ENCODE assay signal across 22 cellular contexts in the genomic region with DNA sequence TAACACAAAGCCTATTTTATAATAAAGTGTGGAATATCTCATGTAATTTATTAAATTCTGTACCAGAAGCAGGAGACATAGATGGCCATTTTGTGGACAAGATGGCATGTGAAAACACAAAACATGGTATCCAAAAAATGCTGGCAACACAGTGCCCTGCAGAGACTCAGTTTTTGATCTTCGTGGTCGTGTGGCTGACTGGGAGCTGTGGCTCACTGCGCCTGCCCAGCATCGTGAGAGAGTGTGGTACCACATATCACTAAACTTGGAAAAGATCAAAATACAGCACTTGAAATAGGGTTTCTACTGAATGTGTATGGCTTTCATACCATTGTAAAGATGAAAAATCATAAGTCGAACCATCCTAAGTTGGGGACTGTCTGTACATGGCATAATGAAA. TPM values are rescaled to one million over a fixed set of nuclear protein-coding genes. Genes with fewer than 3 reads are reported as not detected.
DNase-seq lines count a peak whose midpoint lies in the region; ATAC-seq and TF ChIP-seq lines count a peak whose summit lies in the region.
"Had no signal": no experiment of that assay in that cellular context is flagged by ENCODE, and none has a peak within 500 bp of the region (broad histone marks: within the 10 kb centered on the region; RNA-seq: fewer than 3 reads in every experiment).

No MANE protein-coding gene starts in this region.

- H3K14ac ChIP-seq in IMR-90 (replicated peaks; ENCODE audit: low read depth, low read length): no peak overlapping the region

- no peak for TF ChIP-seq RAD21 in IMR-90 (IDR thresholded peaks at IDR 0.05; ENCODE audit: low read length)

- no peak overlapping the region for H2AK9ac ChIP-seq in IMR-90 (replicated peaks; ENCODE audit: low read depth, low read length, poor library complexity)

- no peak overlapping the region for H3K56ac ChIP-seq in IMR-90 (ENCODE audit: extremely low read depth, insufficient read depth, low read length)

- H3K27ac ChIP-seq in mammary epithelial cell (ENCODE audit: insufficient read depth, low read depth, low read length): peak overlapping the region; percentile 100
- no peak overlapping the region for H3K27ac ChIP-seq in breast epithelium
- no peak overlapping the region for H3K27ac ChIP-seq in IMR-90 (ENCODE audit: insufficient read depth, low read length)
- H3K27ac ChIP-seq: ascending aorta, tibial nerve had no signal

- no peak overlapping the region for H3K4me3 ChIP-seq in mammary epithelial cell (replicated peaks in 1 of 3; ENCODE audit: insufficient read depth in 1 of 3, low read depth in 2 of 3, low read length in 3 of 3)
- H3K4me3 ChIP-seq in breast epithelium: no peak overlapping the region
- no peak overlapping the region for H3K4me3 ChIP-seq in IMR-90 (ENCODE audit: insufficient read depth, low read depth, low read length)
- H3K4me3 ChIP-seq: ascending aorta, lung, tibial nerve had no signal

- peaks cover 20% of the 10 kb centered on the region for H3K4me1 Mint-ChIP-seq in T-helper 17 cell
- peaks cover 43% of the 10 kb centered on the region for H3K4me1 Mint-ChIP-seq in stimulated activated effector memory CD8-positive, alpha-beta T cell treated with anti-CD3 and anti-CD28 coated beads, Interleukin-12 subunit alpha, Interleukin-12 subunit beta, amount 100 ng/mL, for 72 hours

- H3K4ac ChIP-seq in IMR-90 (ENCODE audit: low read depth, low read length): peak overlapping the region; percentile 20; the same call in 1 of the 2 replicates

- no peak overlapping the region for H3K4me3 Mint-ChIP-seq in T-helper 17 cell
- peak overlapping the region; percentile 14 for H3K4me3 Mint-ChIP-seq in stimulated activated effector memory CD8-positive, alpha-beta T cell treated with anti-CD3 and anti-CD28 coated beads, Interleukin-12 subunit alpha, Interleukin-12 subunit beta, amount 100 ng/mL, for 72 hours
- H3K4me3 Mint-ChIP-seq: dendritic cell treated with granulocyte-macrophage colony-stimulating factor and Interleukin-4, amounts not matched to agents 40 ng/mL and 50 ng/mL, for 4 days had no signal

- no peaks in the 10 kb centered on the region for H3K36me3 Mint-ChIP-seq in T-helper 17 cell (ENCODE audit: low read depth)
- H3K36me3 Mint-ChIP-seq in stimulated activated effector memory CD8-positive, alpha-beta T cell treated with anti-CD3 and anti-CD28 coated beads, Interleukin-12 subunit alpha, Interleukin-12 subunit beta, amount 100 ng/mL, for 72 hours: peaks cover 14% of the 10 kb centered on the region

- CTCF ChIA-PET in mammary epithelial cell (lab: Charles Lee; ENCODE audit: low non-redundant PET) (no interaction called here), IMR-90 (lab: Yijun Ruan, JAX) (interaction anchor here (0.8 kb wide), 1 partner anchor 90 kb away, joined by 3 read pairs; no protein-coding TSS in a partner anchor)

- H4K20me1 ChIP-seq in mammary epithelial cell (ENCODE audit: insufficient read depth, low read length): no peaks in the 10 kb centered on the region
- H4K20me1 ChIP-seq in IMR-90 (ENCODE audit: insufficient read depth, low read length): 0 out of 2 replicates have a peak, but pooled peaks cover 3% of the 10 kb centered on the region

- no peak overlapping the region for H3K18ac ChIP-seq in IMR-90 (ENCODE audit: low read depth, low read length)

- no peak for ATAC-seq in IMR-90 (ENCODE audit: low read depth)
- ATAC-seq in T-helper 17 cell: no peak
- no peak for ATAC-seq in stimulated activated effector memory CD8-positive, alpha-beta T cell treated with anti-CD3 and anti-CD28 coated beads, Interleukin-12 subunit alpha, Interleukin-12 subunit beta, amount 100 ng/mL, for 72 hours
- no peak for ATAC-seq in GM21360 (IDR thresholded peaks at IDR 0.05; ENCODE audit: unreplicated experiment)
- ATAC-seq: sciatic nerve had no signal

- no peak overlapping the region; the same call in 1 of the 2 replicates for H2BK20ac ChIP-seq in IMR-90 (ENCODE audit: low read depth, low read length)

- H4K5ac ChIP-seq in IMR-90 (ENCODE audit: low read depth, low read length): no peak overlapping the region

- H3K27me3 ChIP-seq in mammary epithelial cell (ENCODE audit: insufficient read depth, low read length): no peaks in the 10 kb centered on the region
- no peaks in the 10 kb centered on the region for H3K27me3 ChIP-seq in breast epithelium
- no peaks in the 10 kb centered on the region for H3K27me3 ChIP-seq in IMR-90 (ENCODE audit: control insufficient read depth, insufficient read depth, low read length)
- H3K27me3 ChIP-seq: ascending aorta, tibial nerve had no signal

- POLR2A ChIA-PET in IMR-90 (lab: Charles Lee; ENCODE audit: unreplicated experiment): no interaction called here

- no peak overlapping the region for H2BK5ac ChIP-seq in IMR-90 (ENCODE audit: low read depth, low read length, poor library complexity, severe bottlenecking)

- H2AFZ ChIP-seq in mammary epithelial cell (ENCODE audit: low read depth, low read length) (peak overlapping the region; percentile 18), IMR-90 (replicated peaks; ENCODE audit: low read length, poor library complexity) (no peak overlapping the region)

- no peak overlapping the region for H3K9ac ChIP-seq in mammary epithelial cell (ENCODE audit: insufficient read depth, low read length)
- H3K9ac ChIP-seq in IMR-90 (ENCODE audit: low read depth, low read length): no peak overlapping the region

- H2AK5ac ChIP-seq in IMR-90 (ENCODE audit: low read depth, low read length): peak overlapping the region; percentile 61

- no peaks in the 10 kb centered on the region for H3K79me1 ChIP-seq in IMR-90 (ENCODE audit: low read depth in 1 of 2, low read length in 2 of 2)

- intact Hi-C loops in mammary epithelial cell (cut with micrococcal nuclease) (loop anchor here (2.0 to 10.0 kb wide), 3 partner anchors 76 to 362 kb away; no protein-coding TSS in a partner anchor), breast epithelium (cut with DNase I; ENCODE audit: low total_unique reads) (loop anchor here (5.0 kb wide), 1 partner anchor 86 kb away; no protein-coding TSS in a partner anchor), IMR-90 (cut with micrococcal nuclease) (loop anchor here (5.0 kb wide), 1 partner anchor 91 kb away; no protein-coding TSS in a partner anchor)

- no peaks in the 10 kb centered on the region for H3K79me2 ChIP-seq in mammary epithelial cell (ENCODE audit: insufficient read depth, low read length)

- WGBS in mammary epithelial cell (ENCODE audit: low coverage, missing lambda C conversion rate): 90% methylated on average over 5 of the region's 5 CpGs
- no CpG with 5 or more reads among the region's 5 CpGs for WGBS in IMR-90 (ENCODE audit: extremely low coverage in 2 of 2, insufficient read length in 1 of 2), 2 experiments

- no peak overlapping the region for H3K23ac ChIP-seq in IMR-90 (ENCODE audit: low read depth, low read length)

- no peak overlapping the region for H4K91ac ChIP-seq in IMR-90 (ENCODE audit: insufficient read depth, low read depth, low read length)

- no peaks in the 10 kb centered on the region for H3K9me1 ChIP-seq in IMR-90 (ENCODE audit: insufficient read depth, low read length)

- dilution Hi-C loops in mammary epithelial cell (cut with HindIII; ENCODE audit: low sequenced_read_pairs): no loop called here
- dilution Hi-C loops in IMR-90 (cut with HindIII; ENCODE audit: low sequenced_read_pairs, unreplicated experiment): no loop called here

- H2BK15ac ChIP-seq in IMR-90 (ENCODE audit: low read depth, low read length): no peak overlapping the region

- peak overlapping the region; percentile 61 for H3K4me2 ChIP-seq in mammary epithelial cell (ENCODE audit: insufficient read depth, low read depth, low read length)
- no peak overlapping the region for H3K4me2 ChIP-seq in IMR-90 (ENCODE audit: low read depth, low read length)

- no peaks in the 10 kb centered on the region for H3K36me3 ChIP-seq in mammary epithelial cell (ENCODE audit: insufficient read depth, low read length)
- H3K36me3 ChIP-seq in breast epithelium: no peaks in the 10 kb centered on the region
- no peaks in the 10 kb centered on the region for H3K36me3 ChIP-seq in IMR-90 (ENCODE audit: control insufficient read depth, insufficient read depth, low read length)
- H3K36me3 ChIP-seq: ascending aorta, tibial nerve had no signal

- no peak overlapping the region for H4K8ac ChIP-seq in IMR-90 (ENCODE audit: low read depth in 2 of 2, low read length in 2 of 2)

- peak overlapping the region; percentile 79 for H3K27ac Mint-ChIP-seq in T-helper 17 cell
- peak overlapping the region; percentile 75 for H3K27ac Mint-ChIP-seq in stimulated activated effector memory CD8-positive, alpha-beta T cell treated with anti-CD3 and anti-CD28 coated beads, Interleukin-12 subunit alpha, Interleukin-12 subunit beta, amount 100 ng/mL, for 72 hours
- H3K27ac Mint-ChIP-seq: dendritic cell treated with granulocyte-macrophage colony-stimulating factor and Interleukin-4, amounts not matched to agents 40 ng/mL and 50 ng/mL, for 4 days had no signal

- in situ Hi-C loops in mammary epithelial cell (cut with MboI; ENCODE audit: low sequenced_read_pairs in 2 of 2): no loop called here
- in situ Hi-C loops in IMR-90 (cut with MboI; ENCODE audit: low sequenced_read_pairs): no loop called here
- in situ Hi-C loops in GM13976 (cut with MboI; ENCODE audit: low sequenced_read_pairs, unreplicated experiment): no loop called here

- H3K9me3 ChIP-seq in mammary epithelial cell (replicated peaks; ENCODE audit: insufficient read depth, low read length) (no peaks in the 10 kb centered on the region), breast epithelium (no peaks in the 10 kb centered on the region), IMR-90 (ENCODE audit: control insufficient read depth, insufficient read depth, low read length) (no peaks in the 10 kb centered on the region), T-helper 17 cell (ENCODE audit: control insufficient read depth, low read length, poor library complexity, severe bottlenecking) (no peaks in the 10 kb centered on the region)
- H3K9me3 ChIP-seq: ascending aorta, tibial nerve had no signal

- H3K27me3 Mint-ChIP-seq in T-helper 17 cell: peaks cover 6% of the 10 kb centered on the region

- H3K4me1 ChIP-seq in mammary epithelial cell (ENCODE audit: insufficient read depth, low read length): peaks cover 31% of the 10 kb centered on the region
- H3K4me1 ChIP-seq in breast epithelium: peaks cover 0 to 6% of the 10 kb centered on the region in 2 donors
- H3K4me1 ChIP-seq in IMR-90 (ENCODE audit: control insufficient read depth, insufficient read depth, low read length): peaks cover 9% of the 10 kb centered on the region

- TF ChIP-seq POLR2A in breast epithelium (IDR thresholded peaks at IDR 0.05) (no peak), IMR-90 (IDR thresholded peaks at IDR 0.05; ENCODE audit: low read depth, low read length) (no peak)

- DNase-seq in mammary epithelial cell: no peak
- DNase-seq in breast epithelium (ENCODE audit: low spot score in 2 of 2): no peak
- DNase-seq in IMR-90: no peak
- DNase-seq in T-helper 17 cell: no peak
- DNase-seq in stimulated activated effector memory CD8-positive, alpha-beta T cell treated with anti-CD3 and anti-CD28 coated beads, Interleukin-12 subunit alpha, Interleukin-12 subunit beta, amount 100 ng/mL, for 72 hours (ENCODE audit: low spot score in 2 of 2): no peak
- DNase-seq in GM13976 (ENCODE audit: low spot score): no peak
- DNase-seq: activated naive CD4-positive, alpha-beta T cell; GDM1; KG1; MM.1S; NCI-H1417 treated with DMSO at 0.1 percent for 48 hours; NCI-H446 treated with DMSO at 0.1 percent for 48 hours; posterior cingulate gyrus had no signal

- TF ChIP-seq CTCF in mammary epithelial cell (conservative IDR thresholded peaks at IDR 0.05 in 1 of 2, IDR thresholded peaks at IDR 0.05 in 1 of 2; ENCODE audit: extremely low read depth in 1 of 2, insufficient read depth in 1 of 2, low read depth in 1 of 2, low read length in 2 of 2) (no peak), breast epithelium (IDR thresholded peaks at IDR 0.05) (no peak), IMR-90 (conservative IDR thresholded peaks at IDR 0.05; ENCODE audit: low read depth, low read length) (no peak), GM13976 (IDR thresholded peaks at IDR 0.05; ENCODE audit: borderline replicate concordance, control extremely low read depth, extremely low read depth, insufficient read depth, missing control alignments) (no peak)

- H3K9me3 Mint-ChIP-seq in stimulated activated effector memory CD8-positive, alpha-beta T cell treated with anti-CD3 and anti-CD28 coated beads, Interleukin-12 subunit alpha, Interleukin-12 subunit beta, amount 100 ng/mL, for 72 hours: no peaks in the 10 kb centered on the region
- H3K9me3 Mint-ChIP-seq: dendritic cell treated with granulocyte-macrophage colony-stimulating factor and Interleukin-4, amounts not matched to agents 40 ng/mL and 50 ng/mL, for 4 days; T-helper 1 cell treated with Interleukin-12 subunit alpha and Interleukin-12 subunit beta and Interleukin-4 antibody, amounts not matched to agents 30 μg/mL and 1 μg/mL, for 36 hours had no signal

- no peak overlapping the region for H2BK120ac ChIP-seq in IMR-90 (ENCODE audit: low read depth, low read length)

- BruUV-seq in mammary epithelial cell (replicated peaks; lab: Mats Ljungman, UMichigan) (no TSS peak), IMR-90 (replicated peaks; lab: Mats Ljungman, UMichigan) (no TSS peak)

RNA-seq across cellular contexts. Expression of a gene that starts 43.0 kb away (rescaled TPM):
- total RNA-seq in mammary epithelial cell (not detected), breast epithelium (under 1 TPM in 1 of 3 donors, not detected in 2; 0.73 TPM), IMR-90 (2012; rRNA removed) (not detected in 2 replicates), T-helper 17 cell (not detected)
- polyA plus RNA-seq in mammary epithelial cell (0.28 TPM), IMR-90 (2012; rRNA removed) (not detected in 2 replicates)
- polyA minus RNA-seq in mammary epithelial cell: not detected
- not detected in 2 replicates for polyA plus RNA-seq in IMR-90 (2012; cell fraction: cytosol; rRNA removed)
- polyA plus RNA-seq in IMR-90 (2012; cell fraction: nucleus; rRNA removed; ENCODE audit: low replicate concordance): 0.08 TPM in 1 of 2 replicates, not detected in the other
- total RNA-seq: ascending aorta, H1, kidney epithelial cell, lung, sciatic nerve had no signal
- polyA plus RNA-seq: H1, lung had no signal

RNA-seq across cellular contexts. Expression of a gene that starts 43.0 kb away (rescaled TPM):
- total RNA-seq in mammary epithelial cell (10 to 100 TPM; 35.0 to 40.3 TPM), breast epithelium (10 to 100 TPM; 20.6 to 32.3 (median 30.8) TPM), IMR-90 (2012; rRNA removed) (28.3 and 33.1 TPM in 2 replicates), T-helper 17 cell (10 to 100 TPM; 15.3 to 17.3 TPM)
- polyA plus RNA-seq in mammary epithelial cell (21.3 TPM), IMR-90 (2012; rRNA removed) (16.0 and 16.7 TPM in 2 replicates)
- polyA minus RNA-seq in mammary epithelial cell: 35.2 TPM
- 5.9 and 12.5 TPM in 2 replicates for polyA plus RNA-seq in IMR-90 (2012; cell fraction: cytosol; rRNA removed)
- 40.8 and 46.2 TPM in 2 replicates for polyA plus RNA-seq in IMR-90 (2012; cell fraction: nucleus; rRNA removed; ENCODE audit: low replicate concordance)
